ENCODE assay signal across 2 cellular contexts in genomic region chr6:150102750-150103270, GRCh38.
A peak's percentile ranks its signal among the peaks of the same experiment; 100 is the strongest.
TF ChIP-seq lines count a peak whose summit lies in the region.

No MANE protein-coding gene starts in this region.

TF ChIP-seq in HepG2, 621 proteins besides CTCF, POLR2A, EP300 and RAD21:
- no peak for TF ChIP-seq JUN (CRISPR knock-in tag; IDR thresholded peaks at IDR 0.05)
- no peak for TF ChIP-seq CENPT (CRISPR knock-in tag; IDR thresholded peaks at IDR 0.05; ENCODE audit: low read depth)
- no peak for TF ChIP-seq POLR2AphosphoS2 (IDR thresholded peaks at IDR 0.05; ENCODE audit: low read depth, low read length)
- no peak for TF ChIP-seq RBFOX2 (IDR thresholded peaks at IDR 0.05; ENCODE audit: low read depth, low read length)
- TF ChIP-seq, protein P1, sequence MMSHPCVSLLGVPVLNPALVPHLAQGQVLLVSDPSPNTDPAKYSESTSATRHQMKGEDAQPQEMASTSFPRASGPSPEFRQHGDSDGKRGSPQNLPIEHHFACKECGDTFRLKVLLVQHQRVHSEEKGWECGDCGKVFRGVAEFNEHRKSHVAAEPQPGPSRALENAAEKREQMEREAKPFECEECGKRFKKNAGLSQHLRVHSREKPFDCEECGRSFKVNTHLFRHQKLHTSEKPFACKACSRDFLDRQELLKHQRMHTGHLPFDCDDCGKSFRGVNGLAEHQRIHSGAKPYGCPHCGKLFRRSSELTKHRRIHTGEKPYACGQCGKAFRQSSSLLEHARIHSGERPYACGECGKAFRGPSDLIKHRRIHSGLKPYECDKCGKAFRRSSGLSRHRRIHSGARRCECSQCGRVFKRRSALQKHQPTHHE (CRISPR knock-in tag; IDR thresholded peaks at IDR 0.05; ENCODE audit: borderline replicate concordance), result no peak
- TF ChIP-seq, protein P2, sequence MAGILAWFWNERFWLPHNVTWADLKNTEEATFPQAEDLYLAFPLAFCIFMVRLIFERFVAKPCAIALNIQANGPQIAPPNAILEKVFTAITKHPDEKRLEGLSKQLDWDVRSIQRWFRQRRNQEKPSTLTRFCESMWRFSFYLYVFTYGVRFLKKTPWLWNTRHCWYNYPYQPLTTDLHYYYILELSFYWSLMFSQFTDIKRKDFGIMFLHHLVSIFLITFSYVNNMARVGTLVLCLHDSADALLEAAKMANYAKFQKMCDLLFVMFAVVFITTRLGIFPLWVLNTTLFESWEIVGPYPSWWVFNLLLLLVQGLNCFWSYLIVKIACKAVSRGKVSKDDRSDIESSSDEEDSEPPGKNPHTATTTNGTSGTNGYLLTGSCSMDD (CRISPR knock-in tag; IDR thresholded peaks at IDR 0.05), result no peak
- TF ChIP-seq ZNF101 (CRISPR knock-in tag; IDR thresholded peaks at IDR 0.05; ENCODE audit: borderline replicate concordance, low read depth), result no peak
- TF ChIP-seq ZNF382 (CRISPR knock-in tag; IDR thresholded peaks at IDR 0.05; ENCODE audit: borderline replicate concordance), result no peak
- TF ChIP-seq FOSL2 (CRISPR knock-in tag; IDR thresholded peaks at IDR 0.05), result no peak
- TF ChIP-seq DR1 (CRISPR knock-in tag; IDR thresholded peaks at IDR 0.05), result no peak
- TF ChIP-seq, protein P3, sequence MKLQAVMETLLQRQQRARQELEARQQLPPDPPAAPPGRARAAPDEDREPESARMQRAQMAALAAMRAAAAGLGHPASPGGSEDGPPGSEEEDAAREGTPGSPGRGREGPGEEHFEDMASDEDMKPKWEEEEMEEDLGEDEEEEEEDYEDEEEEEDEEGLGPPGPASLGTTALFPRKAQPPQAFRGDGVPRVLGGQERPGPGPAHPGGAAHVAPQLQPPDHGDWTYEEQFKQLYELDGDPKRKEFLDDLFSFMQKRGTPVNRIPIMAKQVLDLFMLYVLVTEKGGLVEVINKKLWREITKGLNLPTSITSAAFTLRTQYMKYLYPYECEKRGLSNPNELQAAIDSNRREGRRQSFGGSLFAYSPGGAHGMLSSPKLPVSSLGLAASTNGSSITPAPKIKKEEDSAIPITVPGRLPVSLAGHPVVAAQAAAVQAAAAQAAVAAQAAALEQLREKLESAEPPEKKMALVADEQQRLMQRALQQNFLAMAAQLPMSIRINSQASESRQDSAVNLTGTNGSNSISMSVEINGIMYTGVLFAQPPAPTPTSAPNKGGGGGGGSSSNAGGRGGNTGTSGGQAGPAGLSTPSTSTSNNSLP (IDR thresholded peaks at IDR 0.05; ENCODE audit: low read depth, low read length), result no peak
- TF ChIP-seq NFE2L2 (IDR thresholded peaks at IDR 0.05; ENCODE audit: low read length), result no peak
- no peak for TF ChIP-seq ZBTB33 (CRISPR knock-in tag; IDR thresholded peaks at IDR 0.05)
- no peak for TF ChIP-seq FOXM1 (CRISPR knock-in tag; IDR thresholded peaks at IDR 0.05)
- no peak for TF ChIP-seq ZNF891 (CRISPR knock-in tag; IDR thresholded peaks at IDR 0.05)
- TF ChIP-seq GATAD2A (CRISPR knock-in tag; IDR thresholded peaks at IDR 0.05), result no peak

TF ChIP-seq in K562, 482 proteins besides CTCF, POLR2A, EP300 and RAD21:
- TF ChIP-seq CBX8 (IDR thresholded peaks at IDR 0.05; ENCODE audit: borderline replicate concordance, extremely low read depth, low read depth, low read length, poor library complexity, severe bottlenecking) (peak; percentile 92), GTF2A2 (tag; IDR thresholded peaks at IDR 0.05) (no peak), ZNF583 (CRISPR knock-in tag; IDR thresholded peaks at IDR 0.05) (peak; percentile 91; the same call in 1 of the 2 replicates), XRCC5 (IDR thresholded peaks at IDR 0.05; ENCODE audit: low read depth, low read length) (no peak)
TF ChIP-seq in K562: peak in this region for 2.
